In the genomic region with DNA sequence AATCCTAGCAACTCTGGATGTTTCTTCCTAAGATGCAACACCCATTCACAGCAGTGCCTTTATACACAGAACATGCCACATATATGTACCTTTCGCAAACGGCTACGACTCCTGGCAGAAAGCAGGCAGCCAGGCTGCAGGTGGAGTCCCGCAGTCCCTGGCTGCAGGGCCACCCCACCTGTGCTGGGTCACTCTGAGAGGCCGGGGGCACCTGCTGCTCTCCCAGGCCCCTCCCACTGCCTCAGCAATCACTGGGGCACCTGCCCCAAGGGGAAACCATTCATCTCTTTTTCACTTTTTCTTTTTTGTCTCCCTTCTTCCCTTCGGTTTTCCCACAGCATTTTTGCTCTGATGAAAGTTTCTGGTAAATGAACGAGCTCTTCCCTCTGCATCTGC, we compare ENCODE assay signal across 19 cellular contexts. TPM values are rescaled to one million over a fixed set of nuclear protein-coding genes. Genes with fewer than 3 reads are reported as not detected.
DNase-seq lines count a peak whose midpoint lies in the region; ATAC-seq and TF ChIP-seq lines count a peak whose summit lies in the region.
"Had no signal": no experiment of that assay in that cellular context is flagged by ENCODE, and none has a peak within 500 bp of the region (broad histone marks: within the 10 kb centered on the region; RNA-seq: fewer than 3 reads in every experiment).

No MANE protein-coding gene starts in this region.

- TF ChIP-seq POLR2A in vagina (IDR thresholded peaks at IDR 0.05): no peak

- ATAC-seq in activated CD8-positive, alpha-beta memory T cell treated with anti-CD3 and anti-CD28 coated beads, Interleukin-2, amount 10 ng/mL, durations not matched to agents 7 days and 5 days: no peak
- ATAC-seq in HG03159 (IDR thresholded peaks at IDR 0.05; ENCODE audit: unreplicated experiment): no peak
- ATAC-seq: A549; CD8-positive, alpha-beta T cell had no signal

- no peaks in the 10 kb centered on the region for H3K9me3 ChIP-seq in vagina
- H3K9me3 ChIP-seq: A549 had no signal

- intact Hi-C loops in vagina (cut with DNase I): no loop called here

- no peak overlapping the region for H3K27ac ChIP-seq in vagina
- H3K27ac ChIP-seq: 22Rv1; A549; BLaER1 treated with 17β-estradiol and CSF1 and Interleukin-3, amounts not matched to agents 10 nM and 100 nM; C4-2B had no signal

- no peak overlapping the region for H3K27ac Mint-ChIP-seq in activated CD8-positive, alpha-beta memory T cell treated with anti-CD3 and anti-CD28 coated beads, Interleukin-2, amount 10 ng/mL, durations not matched to agents 7 days and 5 days
- H3K27ac Mint-ChIP-seq: B cell; CD4-positive, alpha-beta T cell; CD8-positive, alpha-beta T cell had no signal

- peaks cover 18% of the 10 kb centered on the region for H3K4me1 ChIP-seq in vagina
- H3K4me1 ChIP-seq: Caco-2 had no signal

- peaks cover 10% of the 10 kb centered on the region for H3K9me3 Mint-ChIP-seq in activated CD8-positive, alpha-beta memory T cell treated with anti-CD3 and anti-CD28 coated beads, Interleukin-2, amount 10 ng/mL, durations not matched to agents 7 days and 5 days (ENCODE audit: low read depth)
- H3K9me3 Mint-ChIP-seq: CD4-positive, alpha-beta T cell had no signal

- no peaks in the 10 kb centered on the region for H3K27me3 ChIP-seq in vagina
- H3K27me3 ChIP-seq: BLaER1 treated with 17β-estradiol and CSF1 and Interleukin-3, amounts not matched to agents 10 nM and 100 nM had no signal

- TF ChIP-seq CTCF in vagina (IDR thresholded peaks at IDR 0.05): no peak

- peaks cover 5% of the 10 kb centered on the region for H3K36me3 Mint-ChIP-seq in activated CD8-positive, alpha-beta memory T cell treated with anti-CD3 and anti-CD28 coated beads, Interleukin-2, amount 10 ng/mL, durations not matched to agents 7 days and 5 days

- H3K36me3 ChIP-seq in vagina: no peaks in the 10 kb centered on the region

- CTCF ChIA-PET in activated CD8-positive, alpha-beta memory T cell treated with anti-CD3 and anti-CD28 coated beads, Interleukin-2, amount 10 ng/mL, durations not matched to agents 7 days and 5 days (lab: Charles Lee): no interaction called here

- H3K27me3 Mint-ChIP-seq in activated CD8-positive, alpha-beta memory T cell treated with anti-CD3 and anti-CD28 coated beads, Interleukin-2, amount 10 ng/mL, durations not matched to agents 7 days and 5 days: peaks cover 7% of the 10 kb centered on the region

- H3K4me3 ChIP-seq in vagina: no peak overlapping the region
- H3K4me3 ChIP-seq: A549; BLaER1 treated with 17β-estradiol and CSF1 and Interleukin-3, amounts not matched to agents 10 nM and 100 nM had no signal

- DNase-seq in activated CD8-positive, alpha-beta memory T cell treated with anti-CD3 and anti-CD28 coated beads, Interleukin-2, amount 10 ng/mL, durations not matched to agents 7 days and 5 days: peak; percentile 15
- no peak for DNase-seq in activated CD8-positive, alpha-beta memory T cell treated with anti-CD3 and anti-CD28 coated beads for 24 hours
- DNase-seq in mesenteric fat pad (ENCODE audit: low spot score): peak; percentile 49
- peak; percentile 56 to 64 for DNase-seq in vagina (ENCODE audit: extremely low spot score in 2 of 2)
- DNase-seq in SK-N-DZ (ENCODE audit: low spot score): no peak
- DNase-seq: AML-193; Caco-2; Calu3; CD4-positive, alpha-beta T cell; CD8-positive, alpha-beta T cell; DMS79 treated with DMSO at 0.1 percent for 48 hours; GF-D8 had no signal

- peaks cover 13% of the 10 kb centered on the region for H3K4me1 Mint-ChIP-seq in activated CD8-positive, alpha-beta memory T cell treated with anti-CD3 and anti-CD28 coated beads, Interleukin-2, amount 10 ng/mL, durations not matched to agents 7 days and 5 days

- no peak overlapping the region for H3K4me3 Mint-ChIP-seq in activated CD8-positive, alpha-beta memory T cell treated with anti-CD3 and anti-CD28 coated beads, Interleukin-2, amount 10 ng/mL, durations not matched to agents 7 days and 5 days
- H3K4me3 Mint-ChIP-seq: B cell; CD4-positive, alpha-beta T cell; CD8-positive, alpha-beta T cell had no signal

RNA-seq across cellular contexts. Expression of gene RNF212, which starts 28.0 kb away (rescaled TPM):
- total RNA-seq in activated CD8-positive, alpha-beta memory T cell treated with anti-CD3 and anti-CD28 coated beads, Interleukin-2, amount 10 ng/mL, durations not matched to agents 7 days and 5 days: 1 to 10 TPM; 1.2 to 3.2 TPM
- total RNA-seq in mesenteric fat pad: 4.2 TPM
- total RNA-seq in vagina: 7.9 TPM
- not detected in 2 replicates for polyA plus RNA-seq in SK-N-DZ (2014; cell fraction: cytosol; rRNA removed)
- polyA plus RNA-seq in SK-N-DZ (2014; cell fraction: nucleus; rRNA removed): not detected in 2 replicates
- total RNA-seq: A172, Caco-2, Calu3 had no signal

Comparison
In these comparisons a context has a peak if more than half of its experiments do, and no peak if none do; other contexts are left out.
1. DNase-seq: peak in activated CD8-positive, alpha-beta memory T cell treated with anti-CD3 and anti-CD28 coated beads, Interleukin-2, amount 10 ng/mL, durations not matched to agents 7 days and 5 days (single experiment), mesenteric fat pad (single experiment) and vagina (2 of 2); none in activated CD8-positive, alpha-beta memory T cell treated with anti-CD3 and anti-CD28 coated beads for 24 hours (single experiment) and SK-N-DZ (single experiment).